ENCODE assay signal across 16 cellular contexts in genomic region chr4:3036131-3036952, GRCh38. TPM values are rescaled to one million over a fixed set of nuclear protein-coding genes. Genes with fewer than 3 reads are reported as not detected.
"Had no signal": no experiment of that assay in that cellular context is flagged by ENCODE, and none has a peak within 500 bp of the region (broad histone marks: within the 10 kb centered on the region; RNA-seq: fewer than 3 reads in every experiment).

No MANE protein-coding gene starts in this region.

- H3K9me3 Mint-ChIP-seq: naive thymus-derived CD8-positive, alpha-beta T cell; stimulated activated naive CD8-positive, alpha-beta T cell treated with anti-CD3 and anti-CD28 coated beads, Interleukin-15, amount 100 ng/mL, for 72 hours had no signal

- H3K36me3 ChIP-seq: cardiac muscle cell, esophagus squamous epithelium, suprapubic skin, transverse colon had no signal

- H3K9me3 ChIP-seq: esophagus squamous epithelium, suprapubic skin, transverse colon had no signal

- H3K27ac ChIP-seq: cardiac muscle cell, esophagus squamous epithelium, suprapubic skin, transverse colon, VCaP had no signal

- H3K27ac Mint-ChIP-seq: activated naive CD8-positive, alpha-beta T cell; stimulated activated naive CD8-positive, alpha-beta T cell treated with anti-CD3 and anti-CD28 coated beads, Interleukin-15, amount 100 ng/mL, for 72 hours had no signal

- H3K36me3 Mint-ChIP-seq: activated naive CD8-positive, alpha-beta T cell; naive thymus-derived CD8-positive, alpha-beta T cell had no signal

- H3K4me3 ChIP-seq: cardiac muscle cell, esophagus squamous epithelium, skin epidermis, transverse colon had no signal

- DNase-seq: activated CD8-positive, alpha-beta memory T cell treated with anti-CD3 and anti-CD28 coated beads, Interleukin-2, amount 50 U/mL, for 48 hours; activated gamma-delta T cell; esophagus squamous epithelium had no signal

- H3K27me3 ChIP-seq: cardiac muscle cell, suprapubic skin, transverse colon had no signal

RNA-seq across cellular contexts. Expression of gene HTT-AS, which starts 38.0 kb away (rescaled TPM):
- total RNA-seq: cardiac muscle cell; chondrocyte; dermis blood vessel endothelial cell; endothelial cell of umbilical vein; esophagus squamous epithelium; liver; mucosa of gallbladder; naive thymus-derived CD8-positive, alpha-beta T cell; suprapubic skin; transverse colon had no signal
- polyA plus RNA-seq: cardiac muscle cell; endothelial cell of umbilical vein; liver; naive thymus-derived CD8-positive, alpha-beta T cell had no signal
